ENCODE assay signal across 8 cellular contexts in the genomic region with DNA sequence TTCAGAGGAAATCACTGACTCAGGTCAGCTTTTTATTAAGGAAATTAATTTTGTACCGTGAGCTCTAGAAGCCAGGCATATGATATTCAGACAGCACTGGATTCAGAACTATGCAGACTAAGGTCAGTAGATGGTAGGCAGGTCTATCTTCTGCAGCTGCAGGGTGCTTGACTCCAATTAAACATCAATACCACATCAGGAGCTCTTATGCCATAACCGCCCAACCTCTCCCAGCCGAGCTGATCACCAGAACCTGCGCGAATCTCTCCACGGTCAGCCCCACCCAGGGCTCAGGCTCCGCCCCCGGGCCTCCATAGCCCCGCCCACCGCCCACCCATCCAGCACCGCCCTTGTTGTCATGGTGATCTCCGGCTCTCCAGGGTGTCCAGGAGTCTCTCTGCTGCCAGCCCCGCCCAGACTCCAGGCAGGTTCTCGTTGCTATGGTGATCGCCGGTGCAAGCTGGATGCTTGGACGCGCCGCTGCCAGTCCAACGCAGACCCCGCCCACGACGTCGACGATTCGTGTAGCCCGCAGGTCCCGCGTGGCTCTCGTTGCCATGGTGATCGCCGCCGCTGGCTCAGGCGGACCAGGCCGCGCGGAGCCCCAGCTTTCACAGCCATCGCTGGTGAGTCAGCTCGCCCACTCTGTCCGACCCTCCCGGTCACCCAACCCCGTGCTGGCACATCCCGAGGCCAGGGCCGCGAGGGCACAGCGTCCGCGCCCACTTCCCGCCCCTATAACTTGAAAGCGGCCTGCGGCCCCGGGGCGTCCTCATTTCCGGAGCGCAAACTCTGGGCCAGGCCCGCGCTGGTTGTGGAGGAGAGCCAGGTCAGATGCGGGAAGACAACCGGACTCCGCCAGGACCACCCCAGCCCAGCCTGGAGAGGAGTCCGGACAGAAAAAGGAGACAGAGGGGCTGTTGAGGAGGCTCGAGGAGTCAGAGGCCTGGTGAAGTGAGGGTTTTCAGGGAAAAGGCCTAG. TPM values are rescaled to one million over a fixed set of nuclear protein-coding genes. Genes with fewer than 3 reads are reported as not detected.
DNase-seq lines count a peak whose midpoint lies in the region; ATAC-seq and TF ChIP-seq lines count a peak whose summit lies in the region.

A gene with protein sequence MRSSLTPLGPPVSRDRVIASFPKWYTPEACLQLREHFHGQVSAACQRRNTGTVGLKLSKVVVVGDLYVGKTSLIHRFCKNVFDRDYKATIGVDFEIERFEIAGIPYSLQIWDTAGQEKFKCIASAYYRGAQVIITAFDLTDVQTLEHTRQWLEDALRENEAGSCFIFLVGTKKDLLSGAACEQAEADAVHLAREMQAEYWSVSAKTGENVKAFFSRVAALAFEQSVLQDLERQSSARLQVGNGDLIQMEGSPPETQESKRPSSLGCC (plus strand): TSS at position 552 of the 981 bp plus-strand sequence. CDS start 1,140 bp downstream, outside the sequence.

- no peaks in the 10 kb centered on the region for H4K20me1 ChIP-seq in GM23338 (replicated peaks; ENCODE audit: insufficient read depth)

- H3K9me2 ChIP-seq in GM23338 (ENCODE audit: insufficient read depth) = no peaks in the 10 kb centered on the region

- no peaks in the 10 kb centered on the region for H3K79me2 ChIP-seq in GM23338 (replicated peaks; ENCODE audit: insufficient read depth)

- H3K4me3 ChIP-seq in GM23338 (peak within 1 kb of the TSS; percentile 77), skin epidermis (peak within 1 kb of the TSS; percentile 25 to 44 (median 30))

- peak within 1 kb of the TSS; percentile 99 for H2AFZ ChIP-seq in GM23338

- H3K4me2 ChIP-seq in GM23338 = peak within 1 kb of the TSS; percentile 92

- H3K4me3 Mint-ChIP-seq in GM23338 = peak within 1 kb of the TSS; percentile 75

- peaks cover 23% of the 10 kb centered on the region for H3K27me3 Mint-ChIP-seq in GM23338 (ENCODE audit: insufficient read depth, low read depth, poor library complexity)

- H3F3A ChIP-seq in GM23338 (replicated peaks; ENCODE audit: low read depth) = no peaks in the 10 kb centered on the region

- ATAC-seq in GM23338 = peak; percentile 72
- ATAC-seq in HG02623 (IDR thresholded peaks at IDR 0.05; ENCODE audit: unreplicated experiment) = no peak

- H3K27ac ChIP-seq in GM23338 (ENCODE audit: low read depth) (no peak within 1 kb of the TSS), skin epidermis (peak within 1 kb of the TSS in 18 of 21 experiments; percentile 16 to 81 (median 67))

- no peak within 1 kb of the TSS for H3K27ac Mint-ChIP-seq in GM23338

- peaks cover 25% of the 10 kb centered on the region; the same call in 1 of the 2 replicates for H3K27me3 ChIP-seq in GM23338 (ENCODE audit: insufficient read depth)

- H3K4me1 Mint-ChIP-seq in GM23338 = peaks cover 29% of the 10 kb centered on the region

- no peak for TF ChIP-seq CTCF in GM23338 (conservative IDR thresholded peaks at IDR 0.05; ENCODE audit: low read depth in 2 of 2)

- peak; percentile 99 for DNase-seq in AG08395 (ENCODE audit: low spot score)
- peak; percentile 100 for DNase-seq in GM23338 (ENCODE audit: low spot score)
- peak; percentile 99 for DNase-seq in NCI-H2171 (lab: John Stamatoyannopoulos, UW)
- peak; percentile 77 for DNase-seq in activated CD4-positive, alpha-beta T cell treated with anti-CD3 and anti-CD28 coated beads for 1 hour
- peak; percentile 99 for DNase-seq in cerebellar cortex (ENCODE audit: low spot score)
- peak; percentile 96 for DNase-seq in inferior parietal cortex (ENCODE audit: extremely low spot score)

- H3K9me3 Mint-ChIP-seq in GM23338 = peaks cover 3% of the 10 kb centered on the region; the same call in 1 of the 3 replicates

- peaks cover 12% of the 10 kb centered on the region for H3K4me1 ChIP-seq in GM23338 (ENCODE audit: insufficient read depth)

- H3K36me3 Mint-ChIP-seq in GM23338 (ENCODE audit: low read depth) = no peaks in the 10 kb centered on the region

- no peaks in the 10 kb centered on the region for H3K36me3 ChIP-seq in GM23338 (ENCODE audit: insufficient read depth)

TF ChIP-seq in GM23338, 12 proteins besides CTCF, POLR2A, EP300 and RAD21:
- TF ChIP-seq EZH2 (IDR thresholded peaks at IDR 0.05; ENCODE audit: low read depth, unreplicated experiment) = no peak
- TF ChIP-seq CREB1 (CRISPR knock-in tag; IDR thresholded peaks at IDR 0.05; ENCODE audit: low read depth) = peak; percentile 52; the same call in 1 of the 2 replicates

RNA-seq across cellular contexts. Expression of the gene that starts here (rescaled TPM):
- 0.58 and 1.2 TPM in 2 replicates for total RNA-seq in GM23338 (2014; rRNA removed; shearing (Covaris generic))
- polyA plus RNA-seq in GM23338 (2016; fragmentation: Nextera tagmentation; extraction: Ambion mirVana) = 0.43 and 0.58 TPM in 2 replicates
